Comparison of ENCODE assay signal across 15 cellular contexts in genomic region chr2:176150338-176151198, GRCh38. TPM values are rescaled to one million over a fixed set of nuclear protein-coding genes. Genes with fewer than 3 reads are reported as not detected.
"Had no signal": no experiment of that assay in that cellular context is flagged by ENCODE, and none has a peak within 500 bp of the region (broad histone marks: within the 10 kb centered on the region; RNA-seq: fewer than 3 reads in every experiment).

No MANE protein-coding gene starts in this region.

- H3K9me3 Mint-ChIP-seq: activated T-cell treated with anti-CD3 and anti-CD28 coated beads, Interleukin-2, amount 50 U/mL, for 4 hours; stimulated activated naive B cell treated with anti-CD40 and anti-IgM and Interleukin-4, amounts not matched to agents 10 μg/mL and 1 μg/mL and 100 μg/mL, for 72 hours had no signal

- H3K4me3 Mint-ChIP-seq: activated T-cell treated with anti-CD3 and anti-CD28 coated beads, Interleukin-2, amount 50 U/mL, for 4 hours; stimulated activated naive B cell treated with anti-CD40 and anti-IgM and Interleukin-4, amounts not matched to agents 10 μg/mL and 1 μg/mL and 100 μg/mL, for 72 hours had no signal

- ATAC-seq: naive thymus-derived CD4-positive, alpha-beta T cell; stimulated activated naive B cell treated with anti-CD40 and anti-IgM and Interleukin-4, amounts not matched to agents 10 μg/mL and 1 μg/mL and 100 μg/mL, for 72 hours had no signal

- H3K36me3 ChIP-seq: cardiac muscle cell, colonic mucosa had no signal

- H3K9me3 ChIP-seq: colonic mucosa, transverse colon had no signal

- H3K36me3 Mint-ChIP-seq: naive thymus-derived CD4-positive, alpha-beta T cell had no signal

- H3K27ac Mint-ChIP-seq: naive thymus-derived CD4-positive, alpha-beta T cell; stimulated activated naive B cell treated with anti-CD40 and anti-IgM and Interleukin-4, amounts not matched to agents 10 μg/mL and 1 μg/mL and 100 μg/mL, for 72 hours had no signal

- DNase-seq: activated naive CD4-positive, alpha-beta T cell; activated T-cell treated with anti-CD3 and anti-CD28 coated beads, Interleukin-2, amount 50 U/mL, for 4 hours; colonic mucosa; naive thymus-derived CD4-positive, alpha-beta T cell; SHP77 treated with DMSO at 0.1 percent for 48 hours; stimulated activated naive B cell treated with anti-CD40 and anti-IgM and Interleukin-4, amounts not matched to agents 10 μg/mL and 1 μg/mL and 100 μg/mL, for 72 hours; T-helper 2 cell; transverse colon had no signal

- H3K4me3 ChIP-seq: colonic mucosa, lung had no signal

- H3K27ac ChIP-seq: cardiac muscle cell, colonic mucosa, skin epidermis, transverse colon had no signal

- FAIRE-seq: astrocyte, TTC549 had no signal

- H3K4me1 ChIP-seq: colonic mucosa had no signal

RNA-seq across cellular contexts. Expression of gene HOXD4, which starts 0.8 kb away (rescaled TPM):
- total RNA-seq: activated T-cell treated with anti-CD3 and anti-CD28 coated beads, Interleukin-2, amount 50 U/mL, for 4 hours; astrocyte; cardiac muscle cell; naive thymus-derived CD4-positive, alpha-beta T cell; osteocyte had no signal
- polyA plus RNA-seq: cardiac muscle cell; naive thymus-derived CD4-positive, alpha-beta T cell had no signal

RNA-seq across cellular contexts. Expression of gene HOXD3, which starts 6.5 kb away (rescaled TPM):
- total RNA-seq: activated T-cell treated with anti-CD3 and anti-CD28 coated beads, Interleukin-2, amount 50 U/mL, for 4 hours; astrocyte; mononuclear cell; naive thymus-derived CD4-positive, alpha-beta T cell; osteocyte had no signal
- polyA plus RNA-seq: cardiac muscle cell; naive thymus-derived CD4-positive, alpha-beta T cell had no signal

RNA-seq across cellular contexts. Expression of gene HOXD8, which starts 21.1 kb away (rescaled TPM):
- total RNA-seq: astrocyte; cardiac muscle cell; mononuclear cell; naive thymus-derived CD4-positive, alpha-beta T cell; osteocyte had no signal
- polyA plus RNA-seq: cardiac muscle cell; naive thymus-derived CD4-positive, alpha-beta T cell had no signal

RNA-seq across cellular contexts. Expression of gene HOXD9, which starts 28.0 kb away (rescaled TPM):
- total RNA-seq: activated T-cell treated with anti-CD3 and anti-CD28 coated beads, Interleukin-2, amount 50 U/mL, for 4 hours; astrocyte; cardiac muscle cell; mononuclear cell; naive thymus-derived CD4-positive, alpha-beta T cell; osteocyte had no signal
- polyA plus RNA-seq: cardiac muscle cell; naive thymus-derived CD4-positive, alpha-beta T cell had no signal

RNA-seq across cellular contexts. Expression of gene HOXD10, which starts 34.0 kb away (rescaled TPM):
- total RNA-seq: activated T-cell treated with anti-CD3 and anti-CD28 coated beads, Interleukin-2, amount 50 U/mL, for 4 hours; astrocyte; cardiac muscle cell; mononuclear cell; naive thymus-derived CD4-positive, alpha-beta T cell; osteocyte had no signal
- polyA plus RNA-seq: cardiac muscle cell; naive thymus-derived CD4-positive, alpha-beta T cell had no signal
